ENCODE assay signal across 8 cellular contexts in genomic region chr11:66291706-66292542, GRCh38. TPM values are rescaled to one million over a fixed set of nuclear protein-coding genes. Genes with fewer than 3 reads are reported as not detected.
A peak's percentile ranks its signal among the peaks of the same experiment; 100 is the strongest.
DNase-seq lines count a peak whose midpoint lies in the region; ATAC-seq and TF ChIP-seq lines count a peak whose summit lies in the region.

TMEM151A (plus strand) TSS chr11:66291894; CDS start chr11:66292014, 120 bp downstream.

- WGBS in neuronal stem cell (ENCODE audit: extremely low coverage in 2 of 2, insufficient read length in 2 of 2, insufficient replicate concordance in 1 of 2), 2 donors = no CpG with 5 or more reads among the region's 95 CpGs

- H2AFZ ChIP-seq in neuronal stem cell (ENCODE audit: low read length) = peak within 1 kb of the TSS; percentile 68

- no peak within 1 kb of the TSS for H4K8ac ChIP-seq in neuronal stem cell (ENCODE audit: low read depth, low read length)

- peak within 1 kb of the TSS; percentile 24 for H2BK15ac ChIP-seq in neuronal stem cell (ENCODE audit: low read length)

- ATAC-seq in HG03025 (IDR thresholded peaks at IDR 0.05; ENCODE audit: low FRiP score, unreplicated experiment) (no peak), omental fat pad (ENCODE audit: low FRiP score) (no peak), GM18502 (IDR thresholded peaks at IDR 0.05; ENCODE audit: poor library complexity, unreplicated experiment) (no peak)

- peak within 1 kb of the TSS; percentile 85 for H3K23ac ChIP-seq in neuronal stem cell (ENCODE audit: low read depth, low read length, poor library complexity)

- TF ChIP-seq CTCF in omental fat pad (IDR thresholded peaks at IDR 0.05) = no peak

- H3K18ac ChIP-seq in neuronal stem cell (ENCODE audit: low read length) = peak within 1 kb of the TSS; percentile 85

- DNase-seq in CD8-positive, alpha-beta memory T cell = no peak
- DNase-seq in NCI-H1105 treated with DMSO at 0.1 percent for 48 hours (lab: John Stamatoyannopoulos, UW) = peak; percentile 10
- no peak for DNase-seq in neuronal stem cell (ENCODE audit: low spot score)
- no peak for DNase-seq in NCI-H446 treated with DMSO at 0.1 percent for 48 hours (lab: John Stamatoyannopoulos, UW)
- DNase-seq in omental fat pad (ENCODE audit: low spot score) = no peak

- no peaks in the 10 kb centered on the region for H3K36me3 ChIP-seq in CD8-positive, alpha-beta memory T cell (ENCODE audit: insufficient read depth, low read length)
- H3K36me3 ChIP-seq in duodenal mucosa (ENCODE audit: control insufficient read depth in 1 of 2, insufficient read depth in 2 of 2, low read length in 2 of 2) = no peaks in the 10 kb centered on the region
- H3K36me3 ChIP-seq in neuronal stem cell (replicated peaks in 1 of 2; ENCODE audit: control insufficient read depth in 2 of 2, insufficient read depth in 2 of 2, low read length in 2 of 2) = peaks cover 0 to 4% of the 10 kb centered on the region in 2 donors

- POLR2A ChIA-PET in CD8-positive, alpha-beta memory T cell (lab: Charles Lee) = interaction anchor here (0.5 to 1.4 kb wide), 6 partner anchors 10 to 1490 kb away, joined by 3 to 4 read pairs (median 4); partner anchors contain the start of genes MRPL11 and PELI3

- H3K79me1 ChIP-seq in neuronal stem cell (ENCODE audit: low read depth, low read length) = peaks cover 8% of the 10 kb centered on the region

- no peak within 1 kb of the TSS for H2BK120ac ChIP-seq in neuronal stem cell (ENCODE audit: low read depth, low read length)

- peaks cover 14 to 24% of the 10 kb centered on the region in 2 donors for H3K27me3 Mint-ChIP-seq in CD8-positive, alpha-beta memory T cell

- H3K36me3 Mint-ChIP-seq in CD8-positive, alpha-beta memory T cell = peaks cover 0 to 5% (median 4%) of the 10 kb centered on the region in 3 donors

- H3K4me3 ChIP-seq in CD8-positive, alpha-beta memory T cell (ENCODE audit: low read length) = no peak within 1 kb of the TSS
- H3K4me3 ChIP-seq in duodenal mucosa (ENCODE audit: low read depth in 1 of 2, low read length in 2 of 2) (peak within 1 kb of the TSS; percentile 33 to 36), neuronal stem cell (ENCODE audit: low read length in 2 of 2) (peak within 1 kb of the TSS in 1 of 2 donors; percentile 71)

- peak within 1 kb of the TSS; percentile 22 for H4K91ac ChIP-seq in neuronal stem cell (ENCODE audit: low read depth, low read length, poor library complexity)

- H3K14ac ChIP-seq in neuronal stem cell (ENCODE audit: low read length) = peak within 1 kb of the TSS; percentile 2

- peak within 1 kb of the TSS; percentile 66 for H2BK5ac ChIP-seq in neuronal stem cell (ENCODE audit: low read length)

- no peak within 1 kb of the TSS for H3K27ac ChIP-seq in CD8-positive, alpha-beta memory T cell (ENCODE audit: low read depth, low read length)
- H3K27ac ChIP-seq in duodenal mucosa (ENCODE audit: low read depth, low read length) = no peak within 1 kb of the TSS
- no peak within 1 kb of the TSS for H3K27ac ChIP-seq in neuronal stem cell (replicated peaks; ENCODE audit: low read length)

- H3K27ac Mint-ChIP-seq in CD8-positive, alpha-beta memory T cell = peak within 1 kb of the TSS in 5 of 8 donors; percentile 4 to 81 (median 29)

- CTCF ChIA-PET in CD8-positive, alpha-beta memory T cell (lab: Charles Lee) = interaction anchor here (0.8 to 5.3 kb wide), 4 partner anchors 9 to 512 kb away, joined by 3 to 39 read pairs (median 6); no protein-coding TSS in a partner anchor

- H3K9ac ChIP-seq in duodenal mucosa (ENCODE audit: low read depth in 1 of 2, low read length in 2 of 2) (no peak within 1 kb of the TSS), neuronal stem cell (ENCODE audit: low read depth, low read length, poor library complexity) (no peak within 1 kb of the TSS)

- no peak within 1 kb of the TSS for H3K4ac ChIP-seq in neuronal stem cell (ENCODE audit: low read length)

- no peak within 1 kb of the TSS for H2AK5ac ChIP-seq in neuronal stem cell (ENCODE audit: low read depth, low read length)

- H3K27me3 ChIP-seq in CD8-positive, alpha-beta memory T cell (ENCODE audit: insufficient read depth, low read length, poor library complexity, severe bottlenecking) = peaks cover 15% of the 10 kb centered on the region
- H3K27me3 ChIP-seq in duodenal mucosa (ENCODE audit: control insufficient read depth in 1 of 2, insufficient read depth in 2 of 2, low read length in 2 of 2) (peaks cover 24 to 29% of the 10 kb centered on the region in 2 donors), neuronal stem cell (ENCODE audit: control insufficient read depth in 3 of 3, insufficient read depth in 3 of 3, low read depth in 1 of 3, low read length in 3 of 3) (peaks cover 19 to 58% (median 40%) of the 10 kb centered on the region in 3 experiments)

- H2BK12ac ChIP-seq in neuronal stem cell (ENCODE audit: low read length) = no peak within 1 kb of the TSS

- peaks cover 24 to 44% (median 31%) of the 10 kb centered on the region in 3 donors for H3K4me1 Mint-ChIP-seq in CD8-positive, alpha-beta memory T cell

- H3K9me3 ChIP-seq in CD8-positive, alpha-beta memory T cell (ENCODE audit: low read length) = no peaks in the 10 kb centered on the region
- H3K9me3 ChIP-seq in duodenal mucosa (ENCODE audit: control insufficient read depth in 1 of 2, low read length in 2 of 2) = no peaks in the 10 kb centered on the region
- peaks cover 0 to 5% of the 10 kb centered on the region in 2 donors for H3K9me3 ChIP-seq in neuronal stem cell (replicated peaks in 1 of 2; ENCODE audit: control insufficient read depth in 2 of 2, insufficient read depth in 1 of 2, low read depth in 1 of 2, low read length in 2 of 2)

- peak within 1 kb of the TSS; percentile 73 to 96 (median 86) for H3K4me3 Mint-ChIP-seq in CD8-positive, alpha-beta memory T cell

- peak within 1 kb of the TSS; percentile 57 for H3K4me2 ChIP-seq in neuronal stem cell (ENCODE audit: insufficient read depth, low read length, poor library complexity, severe bottlenecking)

- no peaks in the 10 kb centered on the region for H3K9me3 Mint-ChIP-seq in CD8-positive, alpha-beta memory T cell

- peaks cover 26% of the 10 kb centered on the region for H3K4me1 ChIP-seq in CD8-positive, alpha-beta memory T cell (ENCODE audit: insufficient read depth, low read length)
- H3K4me1 ChIP-seq in duodenal mucosa (ENCODE audit: control insufficient read depth in 1 of 2, insufficient read depth in 2 of 2, low read length in 2 of 2) (peaks cover 19 to 34% of the 10 kb centered on the region in 2 donors), neuronal stem cell (ENCODE audit: control insufficient read depth in 2 of 2, insufficient read depth in 1 of 2, low read depth in 1 of 2, low read length in 2 of 2) (peaks cover 9 to 14% of the 10 kb centered on the region in 2 donors)

RNA-seq across cellular contexts. Expression of gene TMEM151A, which starts in this region (rescaled TPM):
- not detected for total RNA-seq in CD8-positive, alpha-beta memory T cell
- not detected for polyA plus RNA-seq in CD8-positive, alpha-beta memory T cell
- 0.15 TPM for polyA plus RNA-seq in neuronal stem cell (2013, experiment 1 of 2)
- polyA plus RNA-seq in neuronal stem cell (2013, experiment 2 of 2) = 0.17 TPM
- 10 to 100 TPM in 1 of 4 donors, 1 to 10 TPM in 2, not detected in 1; 1.6 to 14.8 (median 9.1) TPM for total RNA-seq in omental fat pad
